Comparison of ENCODE assay signal across 9 cellular contexts in the genomic region with DNA sequence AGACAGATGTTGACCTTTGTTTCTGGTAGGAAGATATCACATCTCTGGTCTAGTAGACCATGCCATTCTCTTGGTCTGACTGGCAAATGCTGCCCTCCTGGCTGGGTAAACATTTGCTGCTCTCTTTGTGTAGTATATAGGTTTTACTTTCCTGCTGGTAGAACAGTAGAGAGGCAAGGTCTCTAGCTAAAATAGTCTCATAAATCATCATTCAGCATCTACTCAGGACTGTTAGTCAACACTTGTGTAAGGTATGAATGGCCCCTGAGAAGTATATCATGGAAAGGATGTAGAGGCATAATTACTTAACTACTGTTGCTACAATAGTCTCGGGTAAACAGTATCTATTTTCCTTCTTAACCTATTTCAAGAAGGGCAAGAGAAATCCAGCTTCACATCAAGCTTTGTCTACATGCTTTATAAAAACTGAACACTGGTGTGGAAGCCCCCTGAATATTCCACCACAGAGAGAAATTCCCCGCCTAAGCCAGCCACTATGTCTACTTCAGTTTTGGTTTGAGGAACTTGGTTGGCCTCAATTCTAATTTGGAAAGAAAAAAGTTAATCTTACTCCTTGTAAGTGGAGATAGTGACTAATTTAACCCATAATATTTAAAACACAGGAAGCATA. TPM values are rescaled to one million over a fixed set of nuclear protein-coding genes. Genes with fewer than 3 reads are reported as not detected.
A peak's percentile ranks its signal among the peaks of the same experiment; 100 is the strongest.
DNase-seq lines count a peak whose midpoint lies in the region; ATAC-seq, FAIRE-seq and TF ChIP-seq lines count a peak whose summit lies in the region.
"Had no signal": no experiment of that assay in that cellular context is flagged by ENCODE, and none has a peak within 500 bp of the region (broad histone marks: within the 10 kb centered on the region; RNA-seq: fewer than 3 reads in every experiment).

No MANE protein-coding gene starts in this region.

- H3K4me3 Mint-ChIP-seq in stimulated activated naive B cell treated with anti-CD40 and anti-IgM and Interleukin-4, amounts not matched to agents 10 μg/mL and 1 μg/mL and 100 μg/mL, for 72 hours = peak overlapping the region; percentile 47 to 62

- no TSS peak for BruUV-seq in PC-3 (replicated peaks; lab: Mats Ljungman, UMichigan)

- H3K79me2 ChIP-seq in SK-N-SH (ENCODE audit: insufficient read depth) = no peaks in the 10 kb centered on the region
- no peaks in the 10 kb centered on the region for H3K79me2 ChIP-seq in PC-3 (ENCODE audit: low read length)

- H3K9me3 ChIP-seq in SK-N-SH (no peaks in the 10 kb centered on the region), PC-3 (ENCODE audit: low read length) (no peaks in the 10 kb centered on the region)

- H3K27ac ChIP-seq in SK-N-SH (ENCODE audit: low read depth in 2 of 2, low read length in 1 of 2) (no peak overlapping the region), PC-3 (ENCODE audit: low read length) (no peak overlapping the region)
- H3K27ac ChIP-seq: RWPE1 had no signal

- TF ChIP-seq RAD21 in SK-N-SH (IDR thresholded peaks at IDR 0.05; ENCODE audit: low read length) = no peak

- no peaks in the 10 kb centered on the region for H3K27me3 Mint-ChIP-seq in stimulated activated naive B cell treated with anti-CD40 and anti-IgM and Interleukin-4, amounts not matched to agents 10 μg/mL and 1 μg/mL and 100 μg/mL, for 72 hours

- intact Hi-C loops in PC-3 (cut with micrococcal nuclease) = no loop called here

- H3F3A ChIP-seq in SK-N-SH (replicated peaks; ENCODE audit: insufficient read depth) (no peaks in the 10 kb centered on the region), PC-3 (ENCODE audit: low read length, unreplicated experiment) (no peaks in the 10 kb centered on the region)

- H3K9me2 ChIP-seq in SK-N-SH (no peaks in the 10 kb centered on the region), PC-3 (replicated peaks; ENCODE audit: low read length) (no peaks in the 10 kb centered on the region)

- CTCF ChIA-PET in SK-N-SH (lab: Yijun Ruan, JAX) = interaction anchor here (0.6 kb wide), 1 partner anchor 44 kb away, joined by 3 read pairs; no protein-coding TSS in a partner anchor
- CTCF ChIA-PET in PC-3 (lab: Charles Lee) = no interaction called here

- no peak for TF ChIP-seq EP300 in SK-N-SH (IDR thresholded peaks at IDR 0.05; ENCODE audit: borderline replicate concordance in 1 of 2, low read depth in 1 of 2, low read length in 1 of 2)

- WGBS in SK-N-SH (ENCODE audit: low lambda C conversion rate) = 72% methylated on average over 2 of the region's 2 CpGs

- ATAC-seq in HG03103 (IDR thresholded peaks at IDR 0.05; ENCODE audit: low read depth, unreplicated experiment) (peak; percentile 51), PC-3 (no peak)
- ATAC-seq in stimulated activated naive B cell treated with anti-CD40 and anti-IgM and Interleukin-4, amounts not matched to agents 10 μg/mL and 1 μg/mL and 100 μg/mL, for 72 hours (replicated peaks) = peak; percentile 83 to 88

- TF ChIP-seq CTCF in SK-N-SH (IDR thresholded peaks at IDR 0.05) = no peak
- no peak for TF ChIP-seq CTCF in PC-3 (conservative IDR thresholded peaks at IDR 0.05; ENCODE audit: low read depth, low read length)

- H3K9ac ChIP-seq in SK-N-SH (no peak overlapping the region), PC-3 (ENCODE audit: low read length) (no peak overlapping the region)

- H3K4me2 ChIP-seq in SK-N-SH = no peak overlapping the region
- H3K4me2 ChIP-seq in PC-3 (ENCODE audit: low read length) = no peak overlapping the region

- peaks cover 0 to 5% of the 10 kb centered on the region in 2 donors for H3K36me3 Mint-ChIP-seq in stimulated activated naive B cell treated with anti-CD40 and anti-IgM and Interleukin-4, amounts not matched to agents 10 μg/mL and 1 μg/mL and 100 μg/mL, for 72 hours

- POLR2A ChIA-PET in SK-N-SH (lab: Yijun Ruan, JAX) = no interaction called here
- POLR2A ChIA-PET in PC-3 (lab: Charles Lee; ENCODE audit: unreplicated experiment) = no interaction called here

- DNase-seq in activated effector memory CD4-positive, alpha-beta T cell treated with anti-CD3 and anti-CD28 coated beads, Interleukin-2, amount 50 U/mL, for 16 hours = peak; percentile 70
- no peak for DNase-seq in activated effector memory CD4-positive, alpha-beta T cell treated with Interleukin-2 at 50 U/mL for 16 hours
- DNase-seq in NCI-H774 (lab: John Stamatoyannopoulos, UW) (peak; percentile 72), HTR-8/SVneo (ENCODE audit: insufficient read length, low spot score) (no peak), SK-N-SH (no peak), PC-3 (no peak)
- DNase-seq in stimulated activated naive B cell treated with anti-CD40 and anti-IgM and Interleukin-4, amounts not matched to agents 10 μg/mL and 1 μg/mL and 100 μg/mL, for 72 hours = peak; percentile 67

- H3K4me1 Mint-ChIP-seq in stimulated activated naive B cell treated with anti-CD40 and anti-IgM and Interleukin-4, amounts not matched to agents 10 μg/mL and 1 μg/mL and 100 μg/mL, for 72 hours = peaks cover 34% of the 10 kb centered on the region in 2 donors

- H3K4me3 ChIP-seq in SK-N-SH (ENCODE audit: low read depth in 2 of 2, low read length in 1 of 2) = no peak overlapping the region
- H3K4me3 ChIP-seq in PC-3 (ENCODE audit: low read length) = no peak overlapping the region

- peak overlapping the region; percentile 95 for H3K27ac Mint-ChIP-seq in stimulated activated naive B cell treated with anti-CD40 and anti-IgM and Interleukin-4, amounts not matched to agents 10 μg/mL and 1 μg/mL and 100 μg/mL, for 72 hours

- H2AFZ ChIP-seq in SK-N-SH (ENCODE audit: low read depth) (no peak overlapping the region), PC-3 (ENCODE audit: low read length) (no peak overlapping the region)

- H3K4me1 ChIP-seq in SK-N-SH (ENCODE audit: control insufficient read depth in 1 of 2, insufficient read depth in 2 of 2, low read depth in 1 of 2, low read length in 1 of 2) (no peaks in the 10 kb centered on the region), PC-3 (ENCODE audit: insufficient read depth, low read length) (peaks cover 13% of the 10 kb centered on the region)

- no peaks in the 10 kb centered on the region for H3K27me3 ChIP-seq in SK-N-SH (ENCODE audit: insufficient read depth)
- no peaks in the 10 kb centered on the region for H3K27me3 ChIP-seq in PC-3 (ENCODE audit: low read length)

- no peak for FAIRE-seq in HTR-8/SVneo (lab: Jason Lieb, UNC)

- H3K36me3 ChIP-seq in SK-N-SH (replicated peaks in 1 of 2; ENCODE audit: control insufficient read depth in 1 of 2, insufficient read depth in 2 of 2, low read length in 1 of 2) (no peaks in the 10 kb centered on the region), PC-3 (ENCODE audit: low read depth, low read length) (no peaks in the 10 kb centered on the region)

- H4K20me1 ChIP-seq in SK-N-SH (ENCODE audit: insufficient read depth) (no peaks in the 10 kb centered on the region), PC-3 (ENCODE audit: low read length) (no peaks in the 10 kb centered on the region)

- peaks cover 0 to 5% of the 10 kb centered on the region in 2 donors for H3K9me3 Mint-ChIP-seq in stimulated activated naive B cell treated with anti-CD40 and anti-IgM and Interleukin-4, amounts not matched to agents 10 μg/mL and 1 μg/mL and 100 μg/mL, for 72 hours

TF ChIP-seq in SK-N-SH, 30 proteins besides CTCF, POLR2A, EP300 and RAD21:
- TF ChIP-seq POLR2AphosphoS5 (IDR thresholded peaks at IDR 0.05; ENCODE audit: low read depth, low read length) (no peak), RXRA (IDR thresholded peaks at IDR 0.05; ENCODE audit: borderline replicate concordance, low read depth) (no peak), YY1 (IDR thresholded peaks at IDR 0.05; ENCODE audit: low read depth) (no peak), RFX5 (IDR thresholded peaks at IDR 0.05; ENCODE audit: low read length) (no peak), FOXM1 (IDR thresholded peaks at IDR 0.05; ENCODE audit: low read depth) (no peak), ZBTB33 (IDR thresholded peaks at IDR 0.05; ENCODE audit: borderline replicate concordance, low read depth) (no peak), MEF2A (IDR thresholded peaks at IDR 0.05; ENCODE audit: borderline replicate concordance, low read depth) (no peak)
- TF ChIP-seq, protein P1, sequence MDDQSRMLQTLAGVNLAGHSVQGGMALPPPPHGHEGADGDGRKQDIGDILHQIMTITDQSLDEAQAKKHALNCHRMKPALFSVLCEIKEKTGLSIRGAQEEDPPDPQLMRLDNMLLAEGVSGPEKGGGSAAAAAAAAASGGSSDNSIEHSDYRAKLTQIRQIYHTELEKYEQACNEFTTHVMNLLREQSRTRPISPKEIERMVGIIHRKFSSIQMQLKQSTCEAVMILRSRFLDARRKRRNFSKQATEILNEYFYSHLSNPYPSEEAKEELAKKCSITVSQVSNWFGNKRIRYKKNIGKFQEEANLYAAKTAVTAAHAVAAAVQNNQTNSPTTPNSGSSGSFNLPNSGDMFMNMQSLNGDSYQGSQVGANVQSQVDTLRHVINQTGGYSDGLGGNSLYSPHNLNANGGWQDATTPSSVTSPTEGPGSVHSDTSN (IDR thresholded peaks at IDR 0.05) = no peak
- TF ChIP-seq, protein P2, sequence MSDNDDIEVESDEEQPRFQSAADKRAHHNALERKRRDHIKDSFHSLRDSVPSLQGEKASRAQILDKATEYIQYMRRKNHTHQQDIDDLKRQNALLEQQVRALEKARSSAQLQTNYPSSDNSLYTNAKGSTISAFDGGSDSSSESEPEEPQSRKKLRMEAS (IDR thresholded peaks at IDR 0.05; ENCODE audit: low read depth) = no peak

RNA-seq across cellular contexts. Expression of gene MYCBP2, which starts 18.4 kb away (rescaled TPM):
- 18.5 and 19.7 TPM in 2 replicates for polyA plus RNA-seq in SK-N-SH (2012; rRNA removed)
- polyA plus RNA-seq in SK-N-SH (2012; cell fraction: cytosol; rRNA removed) = 20.7 and 22.2 TPM in 2 replicates
- polyA plus RNA-seq in SK-N-SH (2012; cell fraction: nucleus; rRNA removed) = 16.2 and 33.2 TPM in 2 replicates
- 53.3 and 85.2 TPM in 2 replicates for total RNA-seq in PC-3 (2014; rRNA removed)

Comparison
In these comparisons a context has a peak if more than half of its experiments do, and no peak if none do; other contexts are left out.
1. DNase-seq: peak in activated effector memory CD4-positive, alpha-beta T cell treated with anti-CD3 and anti-CD28 coated beads, Interleukin-2, amount 50 U/mL, for 16 hours (single experiment), NCI-H774 (single experiment) and stimulated activated naive B cell treated with anti-CD40 and anti-IgM and Interleukin-4, amounts not matched to agents 10 μg/mL and 1 μg/mL and 100 μg/mL, for 72 hours (single experiment); none in activated effector memory CD4-positive, alpha-beta T cell treated with Interleukin-2 at 50 U/mL for 16 hours (single experiment), HTR-8/SVneo (single experiment), SK-N-SH (single experiment) and PC-3 (single experiment).